In the genomic region with DNA sequence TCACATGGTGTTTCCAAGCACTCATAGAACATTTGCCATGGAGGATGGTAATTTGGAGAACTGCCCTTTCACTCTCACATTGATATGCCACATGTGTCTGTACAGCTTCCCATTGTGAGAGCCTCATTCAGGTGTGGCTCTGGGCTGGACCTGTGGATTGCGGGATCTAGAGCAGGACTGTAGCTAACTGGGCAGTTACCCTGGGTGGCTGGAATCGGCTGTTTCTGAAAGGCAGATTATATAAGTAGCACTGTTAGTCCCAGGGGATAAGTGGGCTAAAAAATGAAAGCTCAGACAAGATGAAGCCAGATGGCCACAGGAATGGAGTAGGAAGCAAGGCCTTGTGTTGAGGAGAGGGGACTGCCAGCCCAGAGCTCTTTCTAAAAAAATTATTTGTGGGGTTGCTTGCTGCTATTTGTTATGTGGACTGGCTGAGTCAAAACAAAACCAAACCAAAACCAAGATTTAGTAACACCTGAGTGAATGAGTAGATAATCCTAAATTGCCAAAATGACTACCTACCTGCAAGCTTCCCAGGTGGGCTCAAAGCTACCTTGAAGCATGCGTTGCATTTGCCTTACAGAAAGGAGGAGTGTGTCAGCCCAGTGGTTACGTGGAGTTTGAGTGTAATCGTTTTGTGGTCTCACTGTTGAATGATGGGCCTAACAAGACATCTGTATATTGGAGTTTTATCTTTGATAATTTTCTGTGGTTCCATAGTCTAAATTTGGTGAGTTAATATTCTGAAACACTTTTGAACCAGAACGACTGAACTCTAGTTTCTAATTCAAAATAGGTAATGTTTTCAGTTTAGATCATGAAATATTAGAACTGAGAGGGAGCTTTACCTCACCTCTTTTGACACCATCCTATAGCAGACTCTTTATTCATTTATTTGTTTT, we compare ENCODE assay signal across 13 cellular contexts. TPM values are rescaled to one million over a fixed set of nuclear protein-coding genes. Genes with fewer than 3 reads are reported as not detected.
DNase-seq lines count a peak whose midpoint lies in the region; ATAC-seq, FAIRE-seq and TF ChIP-seq lines count a peak whose summit lies in the region.
"Had no signal": no experiment of that assay in that cellular context is flagged by ENCODE, and none has a peak within 500 bp of the region (broad histone marks: within the 10 kb centered on the region; RNA-seq: fewer than 3 reads in every experiment).

No MANE protein-coding gene starts in this region.

- no peaks in the 10 kb centered on the region for H3K27me3 ChIP-seq in OCI-LY3 (ENCODE audit: low read depth, low read length)

- H3K36me3 Mint-ChIP-seq in CD14-positive monocyte (peaks cover 50 to 52% of the 10 kb centered on the region in 2 donors), Calu3 (ENCODE audit: insufficient read depth, unreplicated experiment) (peaks cover 16% of the 10 kb centered on the region)

- no TSS peak for BruUV-seq in Calu3 (replicated peaks; lab: Mats Ljungman, UMichigan)

- intact Hi-C loops in CD14-positive monocyte (cut with micrococcal nuclease) (no loop called here), Calu3 (cut with micrococcal nuclease; ENCODE audit: unreplicated experiment) (no loop called here)

- DNase-seq in CD14-positive monocyte (ENCODE audit: low spot score), result no peak
- no peak for DNase-seq in HTR-8/SVneo (ENCODE audit: insufficient read length, low spot score)
- DNase-seq in inferior parietal cortex (ENCODE audit: extremely low spot score), result no peak
- DNase-seq in SHP77 treated with DMSO at 0.1 percent for 48 hours (lab: John Stamatoyannopoulos, UW), result no peak
- no peak for DNase-seq in Calu3
- DNase-seq: activated naive CD8-positive, alpha-beta T cell treated with anti-CD3 and anti-CD28 coated beads, Interleukin-2, amount 10 ng/mL, durations not matched to agents 7 days and 5 days; foreskin fibroblast; IMR-90 had no signal

- peaks cover 11% of the 10 kb centered on the region for H3K36me3 ChIP-seq in OCI-LY3 (replicated peaks; ENCODE audit: low read depth, low read length)

- H2AFZ ChIP-seq in OCI-LY3 (ENCODE audit: low read depth, low read length), result no peak overlapping the region

- peak overlapping the region; percentile 95 for H3K4me2 ChIP-seq in OCI-LY3 (ENCODE audit: low read length)

- H3K4me3 Mint-ChIP-seq in CD14-positive monocyte (no peak overlapping the region), Calu3 (ENCODE audit: low read depth, unreplicated experiment) (no peak overlapping the region)
- H3K4me3 Mint-ChIP-seq: activated naive CD8-positive, alpha-beta T cell treated with anti-CD3 and anti-CD28 coated beads, Interleukin-2, amount 10 ng/mL, durations not matched to agents 7 days and 5 days had no signal

- H3K9me3 ChIP-seq in OCI-LY3 (ENCODE audit: insufficient read depth, low read length), result no peaks in the 10 kb centered on the region

- H3K4me1 Mint-ChIP-seq in CD14-positive monocyte (peaks cover 12% of the 10 kb centered on the region), Calu3 (ENCODE audit: low read depth, unreplicated experiment) (peaks cover 17% of the 10 kb centered on the region)

- H4K20me1 ChIP-seq in OCI-LY3 (ENCODE audit: insufficient read depth, low read length), result no peaks in the 10 kb centered on the region

- peak; percentile 77 for ATAC-seq in GM19043 (IDR thresholded peaks at IDR 0.05; ENCODE audit: low read depth, unreplicated experiment)
- ATAC-seq in HG02885 (IDR thresholded peaks at IDR 0.05; ENCODE audit: poor library complexity, unreplicated experiment), result peak; percentile 79

- no peak for FAIRE-seq in HTR-8/SVneo (lab: Jason Lieb, UNC)

- H3K27me3 Mint-ChIP-seq in CD14-positive monocyte (ENCODE audit: low read depth in 3 of 3), result no peaks in the 10 kb centered on the region
- H3K27me3 Mint-ChIP-seq in Calu3 (ENCODE audit: unreplicated experiment), result no peaks in the 10 kb centered on the region
- H3K27me3 Mint-ChIP-seq: activated naive CD8-positive, alpha-beta T cell treated with anti-CD3 and anti-CD28 coated beads, Interleukin-2, amount 10 ng/mL, durations not matched to agents 7 days and 5 days had no signal

- peak overlapping the region; percentile 20 to 79 (median 62) for H3K27ac Mint-ChIP-seq in CD14-positive monocyte
- no peak overlapping the region for H3K27ac Mint-ChIP-seq in Calu3 (ENCODE audit: unreplicated experiment)

- peak overlapping the region; percentile 69 for H3K4me3 ChIP-seq in OCI-LY3 (ENCODE audit: low read length)
- H3K4me3 ChIP-seq: SK-N-MC had no signal

- H3K27ac ChIP-seq in OCI-LY3 (ENCODE audit: low read length), result peak overlapping the region; percentile 90
- H3K27ac ChIP-seq: C4-2B had no signal

- peak overlapping the region; percentile 62 for H3K9ac ChIP-seq in OCI-LY3 (ENCODE audit: low read length)

- CTCF ChIA-PET in Calu3 (lab: Charles Lee), result interaction anchor here (0.6 kb wide), 1 partner anchor 9 kb away, joined by 3 read pairs; no protein-coding TSS in a partner anchor

- H3K79me2 ChIP-seq in OCI-LY3 (ENCODE audit: low read length), result no peaks in the 10 kb centered on the region

- peaks cover 55% of the 10 kb centered on the region for H3K4me1 ChIP-seq in OCI-LY3 (ENCODE audit: low read length)

- TF ChIP-seq CTCF in CD14-positive monocyte (IDR thresholded peaks at IDR 0.05), result no peak
- TF ChIP-seq CTCF in OCI-LY3 (IDR thresholded peaks at IDR 0.05; ENCODE audit: low read depth, low read length), result no peak
- TF ChIP-seq CTCF in Calu3 (IDR thresholded peaks at IDR 0.05; ENCODE audit: unreplicated experiment), result no peak

- H3K9me3 Mint-ChIP-seq in CD14-positive monocyte (peaks cover 0 to 3% (median 0%) of the 10 kb centered on the region in 7 donors), Calu3 (ENCODE audit: low read depth, unreplicated experiment) (no peaks in the 10 kb centered on the region)
- H3K9me3 Mint-ChIP-seq: activated naive CD8-positive, alpha-beta T cell treated with anti-CD3 and anti-CD28 coated beads, Interleukin-2, amount 10 ng/mL, durations not matched to agents 7 days and 5 days had no signal

RNA-seq across cellular contexts. Expression of a gene that starts 58.0 kb away (rescaled TPM):
- 10 to 100 TPM; 33.2 to 34.4 TPM for polyA plus RNA-seq in CD14-positive monocyte
- 52.0 and 67.3 TPM in 2 replicates for total RNA-seq in Calu3 (2022)

RNA-seq across cellular contexts. Expression of a gene that starts 58.8 kb away (rescaled TPM):
- 10 to 100 TPM; 13.7 to 17.4 TPM for polyA plus RNA-seq in CD14-positive monocyte
- 86.7 and 133 TPM in 2 replicates for total RNA-seq in Calu3 (2022)
